ENCODE assay signal across 16 cellular contexts in the genomic region with DNA sequence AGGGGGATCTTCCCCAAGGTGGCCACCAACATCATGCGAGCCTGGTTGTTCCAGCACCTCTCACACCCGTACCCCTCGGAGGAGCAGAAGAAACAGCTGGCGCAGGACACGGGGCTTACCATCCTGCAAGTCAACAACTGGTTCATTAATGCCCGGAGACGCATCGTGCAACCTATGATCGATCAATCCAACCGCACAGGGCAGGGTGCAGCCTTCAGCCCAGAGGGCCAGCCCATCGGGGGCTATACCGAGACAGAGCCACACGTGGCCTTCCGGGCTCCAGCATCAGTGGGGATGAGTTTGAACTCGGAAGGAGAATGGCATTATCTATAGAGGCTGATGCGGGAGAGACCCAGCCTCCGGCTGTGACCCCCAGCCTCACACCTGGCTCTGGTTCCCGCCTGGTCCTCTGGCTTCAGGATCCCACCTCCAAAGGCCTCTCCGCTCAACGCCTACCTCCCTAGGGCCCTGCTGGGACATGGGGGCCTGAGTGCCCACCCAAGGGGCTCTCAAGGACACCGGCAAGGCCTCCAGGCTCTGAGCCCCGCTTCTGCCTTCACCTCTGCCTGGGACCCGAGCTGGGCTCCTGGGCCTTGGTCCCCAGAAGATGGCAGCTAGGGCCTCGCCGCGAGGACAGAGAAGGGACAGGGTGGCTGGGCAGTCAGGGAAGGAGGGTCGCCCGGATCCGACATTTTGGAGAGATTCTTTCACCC. TPM values are rescaled to one million over a fixed set of nuclear protein-coding genes. Genes with fewer than 3 reads are reported as not detected.
"Had no signal": no experiment of that assay in that cellular context is flagged by ENCODE, and none has a peak within 500 bp of the region (broad histone marks: within the 10 kb centered on the region; RNA-seq: fewer than 3 reads in every experiment).

No MANE protein-coding gene starts in this region.

RNA-seq across cellular contexts. Expression of gene TBC1D26, which starts 55.4 kb away (rescaled TPM):
- total RNA-seq: chondrocyte, colonic mucosa, dermis microvascular lymphatic vessel endothelial cell, esophagus mucosa, esophagus squamous epithelium, glomerular endothelial cell, heart right ventricle, kidney epithelial cell, left cardiac atrium, left lung, left ventricle myocardium superior, lower lobe of right lung, lung microvascular endothelial cell, mesenteric fat pad, mucosa of gallbladder had no signal
- polyA plus RNA-seq: keratinocyte had no signal
